ENCODE assay signal across 1 cellular context in genomic region chr15:62066663-62067447, GRCh38.
TF ChIP-seq lines count a peak whose summit lies in the region.

C2CD4A (plus strand) TSS chr15:62066977; CDS start chr15:62067614, 637 bp downstream.

TF ChIP-seq in GM12878, 131 proteins besides CTCF, POLR2A, EP300 and RAD21 (continued from another document):
- no peak for TF ChIP-seq CHD2 (IDR thresholded peaks at IDR 0.05; ENCODE audit: borderline replicate concordance, low read depth, low read length)
- no peak for TF ChIP-seq BRCA1 (IDR thresholded peaks at IDR 0.05; ENCODE audit: low read depth, low read length)
- no peak for TF ChIP-seq EZH2 (IDR thresholded peaks at IDR 0.05; ENCODE audit: borderline replicate concordance, control insufficient read depth, low read depth, low read length)
TF ChIP-seq in GM12878: peak in this region for 8.
